Comparison of ENCODE assay signal across 26 cellular contexts in the genomic region with DNA sequence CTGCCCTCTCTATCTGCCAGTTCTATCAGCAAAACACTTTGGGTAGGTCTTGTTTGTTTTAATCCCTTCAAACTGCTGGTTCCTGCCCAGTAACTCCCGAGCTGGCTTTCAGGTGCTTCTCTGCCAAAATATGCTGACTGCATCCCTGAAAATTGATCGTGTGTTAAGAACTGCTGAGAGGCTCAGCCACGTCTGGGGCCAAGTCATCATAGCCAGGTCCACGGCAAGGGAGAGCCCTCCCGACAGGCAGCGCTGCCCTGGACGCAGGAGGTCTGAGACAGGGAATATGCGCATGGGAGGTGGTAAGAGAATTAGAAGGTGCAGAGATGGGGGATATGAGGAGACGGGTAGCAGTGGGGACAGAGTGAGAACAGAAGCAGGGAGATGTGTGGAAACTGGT.
"Had no signal": no experiment of that assay in that cellular context is flagged by ENCODE, and none has a peak within 500 bp of the region (broad histone marks: within the 10 kb centered on the region; RNA-seq: fewer than 3 reads in every experiment).

No MANE protein-coding gene starts in this region.

- H3K27ac Mint-ChIP-seq: activated CD4-positive, alpha-beta T cell treated with anti-CD3 and anti-CD28 coated beads for 36 hours; activated CD8-positive, alpha-beta T cell treated with anti-CD3 and anti-CD28 coated beads, Interleukin-2, amount 10 ng/mL, durations not matched to agents 7 days and 5 days; activated naive CD4-positive, alpha-beta T cell treated with anti-CD3 and anti-CD28 coated beads, Interleukin-2, amount 10 ng/mL, durations not matched to agents 7 days and 5 days; dendritic cell treated with granulocyte-macrophage colony-stimulating factor and Interleukin-4, amounts not matched to agents 40 ng/mL and 50 ng/mL, for 4 days; immature natural killer cell; natural killer cell had no signal

- DNase-seq: activated CD4-positive, alpha-beta T cell treated with anti-CD3 and anti-CD28 coated beads for 36 hours; activated CD8-positive, alpha-beta T cell treated with anti-CD3 and anti-CD28 coated beads, Interleukin-2, amount 10 ng/mL, durations not matched to agents 7 days and 5 days; activated effector memory CD4-positive, alpha-beta T cell treated with anti-CD3 and anti-CD28 coated beads, Interleukin-2, amount 50 U/mL, for 16 hours; activated naive CD4-positive, alpha-beta T cell treated with anti-CD3 and anti-CD28 coated beads, Interleukin-2, amount 10 ng/mL, durations not matched to agents 7 days and 5 days; activated T-cell treated with anti-CD3 and anti-CD28 coated beads for 4 hours; amniotic stem cell; brain microvascular endothelial cell; central memory CD4-positive, alpha-beta T cell; foreskin keratinocyte; heart left ventricle; hypothalamus; immature natural killer cell; left lung; lower lobe of right lung; mesendoderm; natural killer cell; posterior cingulate gyrus; right cardiac atrium; stimulated activated CD4-positive, alpha-beta T cell treated with anti-CD3 and anti-CD28 coated beads, Interleukin-15, amount 100 ng/mL, for 24 hours; stimulated activated CD4-positive, alpha-beta T cell treated with anti-CD3 and anti-CD28 coated beads, Interleukin-2, amount 100 ng/mL, for 24 hours; stimulated activated naive CD4-positive, alpha-beta T cell; T-helper 9 cell had no signal

- H3K4me3 Mint-ChIP-seq: activated CD4-positive, alpha-beta T cell treated with anti-CD3 and anti-CD28 coated beads for 36 hours; activated CD8-positive, alpha-beta T cell treated with anti-CD3 and anti-CD28 coated beads, Interleukin-2, amount 10 ng/mL, durations not matched to agents 7 days and 5 days; activated naive CD4-positive, alpha-beta T cell treated with anti-CD3 and anti-CD28 coated beads, Interleukin-2, amount 10 ng/mL, durations not matched to agents 7 days and 5 days; dendritic cell treated with granulocyte-macrophage colony-stimulating factor and Interleukin-4, amounts not matched to agents 40 ng/mL and 50 ng/mL, for 4 days; immature natural killer cell; natural killer cell had no signal

- H3K4me1 ChIP-seq: left lung, lower lobe of right lung had no signal

- H3K4me3 ChIP-seq: esophagus muscularis mucosa, heart left ventricle, left lung, lower lobe of right lung, suprapubic skin, tibial nerve had no signal

- H3K27ac ChIP-seq: brain microvascular endothelial cell, esophagus muscularis mucosa, foreskin keratinocyte, heart left ventricle, left lung, lower lobe of right lung, suprapubic skin, tibial nerve had no signal

- H3K36me3 ChIP-seq: brain microvascular endothelial cell, esophagus muscularis mucosa, heart left ventricle, left lung, lower lobe of right lung, suprapubic skin, tibial nerve had no signal

- H3K27me3 ChIP-seq: brain microvascular endothelial cell, foreskin keratinocyte, tibial nerve had no signal

- H3K9me3 Mint-ChIP-seq: activated naive CD4-positive, alpha-beta T cell treated with anti-CD3 and anti-CD28 coated beads, Interleukin-2, amount 10 ng/mL, durations not matched to agents 7 days and 5 days; dendritic cell treated with granulocyte-macrophage colony-stimulating factor and Interleukin-4, amounts not matched to agents 40 ng/mL and 50 ng/mL, for 4 days; immature natural killer cell; natural killer cell had no signal

- ATAC-seq: activated CD4-positive, alpha-beta T cell treated with anti-CD3 and anti-CD28 coated beads for 36 hours; activated CD8-positive, alpha-beta T cell treated with anti-CD3 and anti-CD28 coated beads, Interleukin-2, amount 10 ng/mL, durations not matched to agents 7 days and 5 days; foreskin keratinocyte; heart left ventricle; left lung; lower lobe of right lung; natural killer cell; right cardiac atrium had no signal

- H3K36me3 Mint-ChIP-seq: activated naive CD4-positive, alpha-beta T cell treated with anti-CD3 and anti-CD28 coated beads, Interleukin-2, amount 10 ng/mL, durations not matched to agents 7 days and 5 days; immature natural killer cell; natural killer cell had no signal

- H3K9me3 ChIP-seq: esophagus muscularis mucosa, heart left ventricle, left lung, lower lobe of right lung, suprapubic skin, tibial nerve had no signal

- H3K4me1 Mint-ChIP-seq: immature natural killer cell, natural killer cell had no signal
